ENCODE assay signal across 8 cellular contexts in genomic region chr5:141040093-141040762, GRCh38. TPM values are rescaled to one million over a fixed set of nuclear protein-coding genes. Genes with fewer than 3 reads are reported as not detected.
A peak's percentile ranks its signal among the peaks of the same experiment; 100 is the strongest.
DNase-seq lines count a peak whose midpoint lies in the region; ATAC-seq and TF ChIP-seq lines count a peak whose summit lies in the region.

No MANE protein-coding gene starts in this region.

- no peaks in the 10 kb centered on the region for H3K27me3 ChIP-seq in H7 (ENCODE audit: control insufficient read depth, insufficient read depth, low read length)
- peaks cover 0 to 35% (median 3%) of the 10 kb centered on the region in 45 donors for H3K27me3 ChIP-seq in dorsolateral prefrontal cortex

- peak overlapping the region; percentile 63 to 99 (median 94) for H3K27ac ChIP-seq in dorsolateral prefrontal cortex

- intact Hi-C loops in dorsolateral prefrontal cortex (cut with DNase I) = loop anchor here (1.0 to 10.0 kb wide), 7 partner anchors 73 to 215 kb away; partner anchors contain the start of genes PCDHA13 (in 2 of the 2), PCDHAC1 (in 2 of the 2), PCDHAC2 (in 2 of the 2) and PCDHA10 (in 1 of the 2)

- ATAC-seq in GM19395 (IDR thresholded peaks at IDR 0.05; ENCODE audit: unreplicated experiment) (no peak), GM19324 (IDR thresholded peaks at IDR 0.05; ENCODE audit: low FRiP score, unreplicated experiment) (no peak), GM21526 (IDR thresholded peaks at IDR 0.05; ENCODE audit: low FRiP score, unreplicated experiment) (no peak), HG03139 (IDR thresholded peaks at IDR 0.05; ENCODE audit: unreplicated experiment) (no peak)

- TF ChIP-seq CTCF in dorsolateral prefrontal cortex (IDR thresholded peaks at IDR 0.05 in 54 of 56, conservative IDR thresholded peaks at IDR 0.05 in 2 of 56; ENCODE audit: low read depth in 1 of 56, partially characterized antibody in 56 of 56) = peak; percentile 67 to 88 (median 78)

- DNase-seq in H7 (peak; percentile 51), NCI-H446 treated with DMSO at 0.1 percent for 48 hours (lab: John Stamatoyannopoulos, UW) (peak; percentile 79), dorsolateral prefrontal cortex (peak; percentile 45 to 70 (median 62)), midbrain (lab: John Stamatoyannopoulos, UW) (peak; percentile 82)

- H3K4me3 ChIP-seq in H7 (ENCODE audit: insufficient read depth, low read depth, low read length) = peak overlapping the region; percentile 53
- peak overlapping the region; percentile 35 to 85 (median 72) for H3K4me3 ChIP-seq in dorsolateral prefrontal cortex

- H3K36me3 ChIP-seq in H7 (replicated peaks; ENCODE audit: control insufficient read depth, insufficient read depth, low read length) = no peaks in the 10 kb centered on the region

RNA-seq across cellular contexts. Expression of gene PCDHB1, which starts 10.9 kb away (rescaled TPM):
- total RNA-seq in H7 (2014; rRNA removed; shearing (Covaris generic)) = 0.10 and 0.30 TPM in 2 replicates
- total RNA-seq in dorsolateral prefrontal cortex = under 1 TPM in 107 of 120 experiments, not detected in 13; 0.04 to 0.30 (median 0.11) TPM

RNA-seq across cellular contexts. Expression of gene PCDHB2, which starts 54.2 kb away (rescaled TPM):
- total RNA-seq in H7 (2014; rRNA removed; shearing (Covaris generic)) = 0.69 and 1.9 TPM in 2 replicates
- 10 to 100 TPM in 19 of 120 experiments, 1 to 10 TPM in 101; 3.4 to 15.2 (median 7.4) TPM for total RNA-seq in dorsolateral prefrontal cortex
